8 cellular contexts compared by ENCODE assay signal in the genomic region with DNA sequence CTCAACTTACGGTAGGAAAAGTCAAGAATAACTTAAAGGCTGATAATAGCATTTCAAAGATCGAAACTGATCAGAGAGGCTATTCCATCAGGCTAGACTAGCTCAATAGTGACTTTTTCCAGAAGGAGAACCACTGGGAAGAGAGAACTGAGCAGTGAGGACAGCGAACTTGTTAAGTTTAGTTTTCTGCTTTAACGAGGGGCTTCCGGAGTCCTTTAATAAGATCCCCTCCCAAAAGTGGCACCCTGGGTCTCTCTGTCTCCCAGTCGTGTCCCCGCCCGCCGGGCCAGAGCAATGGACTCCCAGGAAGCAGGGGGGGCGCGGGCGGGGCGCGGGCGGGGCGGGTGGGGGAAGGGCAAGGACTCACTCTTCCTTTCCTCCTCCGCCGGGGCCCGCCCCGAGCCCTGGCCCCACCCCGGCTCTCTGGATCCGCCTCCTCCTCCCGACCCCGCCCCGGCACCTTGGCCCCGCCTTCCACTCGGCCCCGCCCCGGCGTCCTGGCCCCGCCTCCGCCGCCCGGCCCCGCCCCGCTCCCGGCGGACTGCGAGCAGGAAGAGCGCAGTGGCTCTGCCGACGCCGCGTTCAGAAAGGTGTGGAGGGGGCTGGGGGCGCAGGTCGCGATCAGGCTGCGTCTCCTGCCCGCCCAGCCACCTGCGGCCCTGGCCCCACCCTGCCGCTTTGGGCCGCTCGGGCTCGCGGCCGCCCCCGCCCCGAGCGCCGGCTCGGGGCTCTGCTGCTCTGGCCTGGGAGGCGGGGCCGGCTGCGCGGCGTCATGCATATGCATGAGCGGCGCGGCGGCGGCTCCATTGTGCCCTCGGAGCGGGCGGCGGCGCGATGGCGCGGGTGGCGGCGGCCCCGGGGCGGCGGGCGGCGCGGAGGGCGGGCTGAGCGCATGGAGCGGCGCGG. TPM values are rescaled to one million over a fixed set of nuclear protein-coding genes. Genes with fewer than 3 reads are reported as not detected.
DNase-seq lines count a peak whose midpoint lies in the region; ATAC-seq and TF ChIP-seq lines count a peak whose summit lies in the region.

A gene with protein sequence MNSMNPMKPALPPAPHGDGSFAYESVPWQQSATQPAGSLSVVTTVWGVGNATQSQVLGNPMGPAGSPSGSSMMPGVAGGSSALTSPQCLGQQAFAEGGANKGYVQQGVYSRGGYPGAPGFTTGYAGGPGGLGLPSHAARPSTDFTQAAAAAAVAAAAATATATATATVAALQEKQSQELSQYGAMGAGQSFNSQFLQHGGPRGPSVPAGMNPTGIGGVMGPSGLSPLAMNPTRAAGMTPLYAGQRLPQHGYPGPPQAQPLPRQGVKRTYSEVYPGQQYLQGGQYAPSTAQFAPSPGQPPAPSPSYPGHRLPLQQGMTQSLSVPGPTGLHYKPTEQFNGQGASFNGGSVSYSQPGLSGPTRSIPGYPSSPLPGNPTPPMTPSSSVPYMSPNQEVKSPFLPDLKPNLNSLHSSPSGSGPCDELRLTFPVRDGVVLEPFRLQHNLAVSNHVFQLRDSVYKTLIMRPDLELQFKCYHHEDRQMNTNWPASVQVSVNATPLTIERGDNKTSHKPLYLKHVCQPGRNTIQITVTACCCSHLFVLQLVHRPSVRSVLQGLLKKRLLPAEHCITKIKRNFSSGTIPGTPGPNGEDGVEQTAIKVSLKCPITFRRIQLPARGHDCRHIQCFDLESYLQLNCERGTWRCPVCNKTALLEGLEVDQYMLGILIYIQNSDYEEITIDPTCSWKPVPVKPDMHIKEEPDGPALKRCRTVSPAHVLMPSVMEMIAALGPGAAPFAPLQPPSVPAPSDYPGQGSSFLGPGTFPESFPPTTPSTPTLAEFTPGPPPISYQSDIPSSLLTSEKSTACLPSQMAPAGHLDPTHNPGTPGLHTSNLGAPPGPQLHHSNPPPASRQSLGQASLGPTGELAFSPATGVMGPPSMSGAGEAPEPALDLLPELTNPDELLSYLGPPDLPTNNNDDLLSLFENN (plus strand): TSS at position 806 of the 906 bp plus-strand sequence. CDS start 7,403 bp downstream, outside the sequence.

- TF ChIP-seq CTCF in GM10248 (IDR thresholded peaks at IDR 0.05; ENCODE audit: control extremely low read depth, extremely low read depth, low read depth, missing control alignments) (no peak), SU-DHL-6 (IDR thresholded peaks at IDR 0.05; ENCODE audit: insufficient read depth, low read length, poor library complexity, severe bottlenecking) (no peak), glutamatergic neuron (IDR thresholded peaks at IDR 0.05; ENCODE audit: partially characterized antibody, unreplicated experiment) (no peak), osteocyte (IDR thresholded peaks at IDR 0.05) (no peak), testis (IDR thresholded peaks at IDR 0.05) (no peak)

- H3K27ac Mint-ChIP-seq in activated naive CD8-positive, alpha-beta T cell treated with anti-CD3 and anti-CD28 coated beads for 36 hours, result peak within 1 kb of the TSS; percentile 81
- H3K27ac Mint-ChIP-seq in glutamatergic neuron (ENCODE audit: unreplicated experiment) (peak within 1 kb of the TSS; percentile 89), osteocyte (ENCODE audit: unreplicated experiment) (peak within 1 kb of the TSS; percentile 90)

- H3K36me3 ChIP-seq in SU-DHL-6 (ENCODE audit: low read length) (no peaks in the 10 kb centered on the region), testis (ENCODE audit: low read depth, missing control alignments) (no peaks in the 10 kb centered on the region)

- DNase-seq in GM10248 (ENCODE audit: extremely low spot score), result peak; percentile 97
- DNase-seq in NCI-H1105 treated with DMSO at 0.1 percent for 48 hours (lab: John Stamatoyannopoulos, UW), result peak; percentile 87
- DNase-seq in activated naive CD8-positive, alpha-beta T cell treated with anti-CD3 and anti-CD28 coated beads for 36 hours, result peak; percentile 94
- peak; percentile 96 for DNase-seq in glutamatergic neuron
- peak; percentile 98 for DNase-seq in osteocyte (ENCODE audit: extremely low spot score, unreplicated experiment)
- peak; percentile 94 for DNase-seq in testis

- H3K27me3 ChIP-seq in SU-DHL-6 (ENCODE audit: low read length) (no peaks in the 10 kb centered on the region), testis (no peaks in the 10 kb centered on the region)

- H3K9me2 ChIP-seq in SU-DHL-6 (replicated peaks; ENCODE audit: insufficient read depth, low read length), result no peaks in the 10 kb centered on the region

- intact Hi-C loops in testis (cut with DNase I; ENCODE audit: low total_unique reads), result no loop called here

- H3K4me3 ChIP-seq in SU-DHL-6 (ENCODE audit: insufficient read depth, low read length, poor library complexity, severe bottlenecking) (peak within 1 kb of the TSS; percentile 65), testis (peak within 1 kb of the TSS; percentile 71 to 79)

- peak within 1 kb of the TSS; percentile 85 for H3K27ac ChIP-seq in SU-DHL-6 (ENCODE audit: low read depth, low read length)
- H3K27ac ChIP-seq in testis, result peak within 1 kb of the TSS; percentile 82 to 96

- POLR2A ChIA-PET in GM10248 (lab: Yijun Ruan, JAX), result no interaction called here

- H3K9me3 ChIP-seq in SU-DHL-6 (ENCODE audit: insufficient read depth, low read length) (no peaks in the 10 kb centered on the region), testis (no peaks in the 10 kb centered on the region)

- peaks cover 24% of the 10 kb centered on the region for H3K36me3 Mint-ChIP-seq in activated naive CD8-positive, alpha-beta T cell treated with anti-CD3 and anti-CD28 coated beads for 36 hours
- H3K36me3 Mint-ChIP-seq in glutamatergic neuron (ENCODE audit: unreplicated experiment) (peaks cover 6% of the 10 kb centered on the region), osteocyte (ENCODE audit: unreplicated experiment) (peaks cover 6% of the 10 kb centered on the region)

- H2AFZ ChIP-seq in SU-DHL-6 (ENCODE audit: low read depth, low read length, severe bottlenecking), result peak within 1 kb of the TSS; percentile 91

- H3F3A ChIP-seq in SU-DHL-6 (ENCODE audit: insufficient read depth), result peaks cover 17% of the 10 kb centered on the region

- CTCF ChIA-PET in GM10248 (lab: Yijun Ruan, JAX), result interaction anchor here (1.3 kb wide), 1 partner anchor 99 kb away, joined by 3 read pairs; a partner anchor contains a TSS

- TF ChIP-seq POLR2A in testis (IDR thresholded peaks at IDR 0.05), result peak; percentile 11

- H3K27me3 Mint-ChIP-seq in activated naive CD8-positive, alpha-beta T cell treated with anti-CD3 and anti-CD28 coated beads for 36 hours, result no peaks in the 10 kb centered on the region
- peaks cover 7% of the 10 kb centered on the region for H3K27me3 Mint-ChIP-seq in glutamatergic neuron (ENCODE audit: unreplicated experiment)
- no peaks in the 10 kb centered on the region for H3K27me3 Mint-ChIP-seq in osteocyte (ENCODE audit: unreplicated experiment)

- H3K79me2 ChIP-seq in SU-DHL-6 (ENCODE audit: insufficient read depth, low read length), result no peaks in the 10 kb centered on the region

- H3K4me3 Mint-ChIP-seq in activated naive CD8-positive, alpha-beta T cell treated with anti-CD3 and anti-CD28 coated beads for 36 hours, result peak within 1 kb of the TSS; percentile 82
- H3K4me3 Mint-ChIP-seq in glutamatergic neuron (ENCODE audit: unreplicated experiment), result peak within 1 kb of the TSS; percentile 93
- H3K4me3 Mint-ChIP-seq in osteocyte (ENCODE audit: unreplicated experiment), result peak within 1 kb of the TSS; percentile 78

- peak within 1 kb of the TSS; percentile 51 for H3K9ac ChIP-seq in SU-DHL-6 (ENCODE audit: low read length)

- peak; percentile 70 for ATAC-seq in HG02610 (IDR thresholded peaks at IDR 0.05; ENCODE audit: unreplicated experiment)

- H4K20me1 ChIP-seq in SU-DHL-6 (ENCODE audit: low read depth, low read length), result peaks cover 3% of the 10 kb centered on the region; the same call in 1 of the 2 replicates

- H3K4me1 ChIP-seq in testis, result peaks cover 21% of the 10 kb centered on the region

- whole genome bisulfite sequencing in testis, 2 donors, result 1 to 2% methylated on average over 10 to 46 of the region's 92 CpGs

- no peaks in the 10 kb centered on the region for H3K9me3 Mint-ChIP-seq in activated naive CD8-positive, alpha-beta T cell treated with anti-CD3 and anti-CD28 coated beads for 36 hours
- peaks cover 13% of the 10 kb centered on the region for H3K9me3 Mint-ChIP-seq in glutamatergic neuron (ENCODE audit: unreplicated experiment)
- no peaks in the 10 kb centered on the region for H3K9me3 Mint-ChIP-seq in osteocyte (ENCODE audit: unreplicated experiment)

- peaks cover 36% of the 10 kb centered on the region for H3K4me1 Mint-ChIP-seq in activated naive CD8-positive, alpha-beta T cell treated with anti-CD3 and anti-CD28 coated beads for 36 hours
- H3K4me1 Mint-ChIP-seq in glutamatergic neuron (ENCODE audit: low read depth, unreplicated experiment) (peaks cover 28% of the 10 kb centered on the region), osteocyte (ENCODE audit: unreplicated experiment) (peaks cover 28% of the 10 kb centered on the region)

- H3K4me2 ChIP-seq in SU-DHL-6 (ENCODE audit: low read depth, low read length, poor library complexity, severe bottlenecking), result peak within 1 kb of the TSS; percentile 63

RNA-seq across cellular contexts. Expression of the gene that starts here (rescaled TPM):
- total RNA-seq in activated naive CD8-positive, alpha-beta T cell treated with anti-CD3 and anti-CD28 coated beads for 36 hours, result 100 to 1,000 TPM; 116 to 122 TPM
- total RNA-seq in glutamatergic neuron (ENCODE audit: unreplicated experiment), result 291 TPM
- total RNA-seq in osteocyte, result 87.2 and 96.4 TPM in 2 replicates
- 10 to 100 TPM; 47.9 to 85.9 TPM for total RNA-seq in testis
- 86.6 TPM for polyA plus RNA-seq in testis (ENCODE audit: insufficient read depth, low read depth, low replicate concordance)

Comparison
In these comparisons a context has a peak if more than half of its experiments do, and no peak if none do; other contexts are left out.
1. Peak in every context shown above with its lines: DNase-seq, ATAC-seq, H3K4me3 ChIP-seq and H3K27ac ChIP-seq.